In genomic region chr5:60293518-60293917, GRCh38 we compare ENCODE assay signal across 22 cellular contexts.
"Had no signal": no experiment of that assay in that cellular context is flagged by ENCODE, and none has a peak within 500 bp of the region (broad histone marks: within the 10 kb centered on the region; RNA-seq: fewer than 3 reads in every experiment).

No MANE protein-coding gene starts in this region.

- H3K4me2 ChIP-seq: hepatocyte had no signal

- H3K27me3 ChIP-seq: dorsolateral prefrontal cortex, esophagus muscularis mucosa, gastroesophageal sphincter, left lung had no signal

- H3K36me3 ChIP-seq: esophagus muscularis mucosa, gastroesophageal sphincter, heart left ventricle, left lung, lower lobe of right lung had no signal

- H3K4me3 ChIP-seq: coronary artery, dorsolateral prefrontal cortex, esophagus muscularis mucosa, gastroesophageal sphincter, heart left ventricle, hepatocyte, left lung, lower lobe of right lung, mucosa of descending colon had no signal

- H3K9me3 ChIP-seq: esophagus muscularis mucosa, gastroesophageal sphincter, heart left ventricle, left lung, lower lobe of right lung, mucosa of descending colon had no signal

- H3K79me2 ChIP-seq: hepatocyte had no signal

- H3K27ac ChIP-seq: coronary artery, dorsolateral prefrontal cortex, esophagus muscularis mucosa, foreskin keratinocyte, gastroesophageal sphincter, heart left ventricle, hepatocyte, left lung, lower lobe of right lung had no signal

- DNase-seq: dermis blood vessel endothelial cell; dorsolateral prefrontal cortex; effector CD4-positive, alpha-beta T cell; effector memory CD4-positive, alpha-beta T cell; foreskin keratinocyte; heart left ventricle; left cardiac atrium; left lung; left ventricle myocardium superior; lower lobe of right lung; mesenchymal stem cell; mucosa of descending colon; naive B cell; naive thymus-derived CD8-positive, alpha-beta T cell had no signal

- ATAC-seq: foreskin keratinocyte; gastroesophageal sphincter; heart left ventricle; left cardiac atrium; left lung; left ventricle myocardium superior; lower lobe of right lung; mucosa of descending colon; naive thymus-derived CD8-positive, alpha-beta T cell had no signal

- H2AFZ ChIP-seq: hepatocyte had no signal

- FAIRE-seq: endothelial cell of umbilical vein, frontal cortex, islet of Langerhans, keratinocyte had no signal

- H3K4me1 ChIP-seq: foreskin keratinocyte, heart left ventricle, left lung, lower lobe of right lung had no signal
